In the genomic region with DNA sequence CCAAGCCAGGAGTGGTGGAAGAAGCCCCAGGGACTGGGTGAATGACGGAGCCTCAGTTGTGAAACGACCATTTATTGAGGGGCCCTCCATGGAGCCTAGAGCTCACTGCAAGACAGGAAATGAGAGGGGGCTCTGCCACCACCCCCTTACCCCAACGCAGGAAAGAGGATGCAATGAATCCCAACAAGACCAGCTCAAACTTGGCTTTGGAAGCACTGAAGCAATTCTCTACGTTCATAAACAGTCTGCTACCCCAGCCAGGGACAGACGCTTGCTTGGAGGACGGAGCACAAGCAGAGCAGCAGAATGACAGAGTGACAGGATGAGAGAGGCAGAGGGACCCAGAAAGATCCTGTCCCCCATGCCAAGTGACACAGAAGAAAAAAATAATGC, we compare ENCODE assay signal across 1 cellular context.
TF ChIP-seq lines count a peak whose summit lies in the region.

No MANE protein-coding gene starts in this region.

TF ChIP-seq in H1, 55 proteins besides CTCF, POLR2A, EP300 and RAD21:
- TF ChIP-seq SIX5 (IDR thresholded peaks at IDR 0.05; ENCODE audit: low read depth, low read length) (no peak), RNF2 (IDR thresholded peaks at IDR 0.05; ENCODE audit: borderline replicate concordance, low read depth, low read length, missing control alignments, poor library complexity, severe bottlenecking) (no peak), SP1 (IDR thresholded peaks at IDR 0.05; ENCODE audit: low read depth, low read length) (no peak), CREB1 (IDR thresholded peaks at IDR 0.05) (no peak), HDAC2 (IDR thresholded peaks at IDR 0.05; ENCODE audit: borderline replicate concordance in 1 of 2, low read depth in 2 of 2, low read length in 2 of 2) (no peak), PHF8 (conservative IDR thresholded peaks at IDR 0.05; ENCODE audit: low read depth, low read length) (no peak), HDAC6 (IDR thresholded peaks at IDR 0.05; ENCODE audit: low read depth, low read length) (no peak), TAF7 (optimal IDR thresholded peaks at IDR 0.05; ENCODE audit: borderline replicate concordance, low read depth, low read length) (no peak), TCF12 (IDR thresholded peaks at IDR 0.05; ENCODE audit: low read depth, low read length) (no peak), GABPA (IDR thresholded peaks at IDR 0.05; ENCODE audit: borderline replicate concordance, insufficient read depth, low read length) (no peak), KDM5A (IDR thresholded peaks at IDR 0.05; ENCODE audit: low read length) (no peak)
TF ChIP-seq in H1: peak in this region for 0.
